In genomic region chr7:37901236-37901827, GRCh38 we compare ENCODE assay signal across 8 cellular contexts. TPM values are rescaled to one million over a fixed set of nuclear protein-coding genes. Genes with fewer than 3 reads are reported as not detected.
A peak's percentile ranks its signal among the peaks of the same experiment; 100 is the strongest.
DNase-seq lines count a peak whose midpoint lies in the region; ATAC-seq and TF ChIP-seq lines count a peak whose summit lies in the region.

No MANE protein-coding gene starts in this region.

- H3K4me3 ChIP-seq in retinal pigment epithelial cell (ENCODE audit: low read length) = no peak overlapping the region

- peak; percentile 52 for TF ChIP-seq CTCF in retinal pigment epithelial cell (conservative IDR thresholded peaks at IDR 0.05; ENCODE audit: low read depth, low read length)

- H3K4me1 Mint-ChIP-seq in stimulated activated effector memory CD8-positive, alpha-beta T cell treated with anti-CD3 and anti-CD28 coated beads, Interleukin-12 subunit alpha, Interleukin-12 subunit beta, amount 100 ng/mL, for 72 hours = no peaks in the 10 kb centered on the region

- in situ Hi-C loops in Caki2 (cut with HindIII; ENCODE audit: low pct_unique_long_range_greater_than_20kb, low sequenced_read_pairs) = loop anchor here (25.0 kb wide), 1 partner anchor 411 kb away; no protein-coding TSS in a partner anchor

- DNase-seq in Caki2 (ENCODE audit: low read depth) = peak; percentile 81
- peak; percentile 17 for DNase-seq in RPMI8226
- DNase-seq in fibroblast of the conjunctiva (ENCODE audit: low read depth) = peak; percentile 27
- no peak for DNase-seq in retinal pigment epithelial cell (ENCODE audit: low read depth)
- DNase-seq in central memory CD4-positive, alpha-beta T cell = no peak
- no peak for DNase-seq in stimulated activated effector memory CD8-positive, alpha-beta T cell treated with anti-CD3 and anti-CD28 coated beads, Interleukin-12 subunit alpha, Interleukin-12 subunit beta, amount 100 ng/mL, for 72 hours (ENCODE audit: low spot score in 2 of 2)

- ATAC-seq in HG03354 (IDR thresholded peaks at IDR 0.05; ENCODE audit: poor library complexity, severe bottlenecking, unreplicated experiment) (peak; percentile 64), HG03571 (IDR thresholded peaks at IDR 0.05; ENCODE audit: unreplicated experiment) (no peak)
- no peak for ATAC-seq in stimulated activated effector memory CD8-positive, alpha-beta T cell treated with anti-CD3 and anti-CD28 coated beads, Interleukin-12 subunit alpha, Interleukin-12 subunit beta, amount 100 ng/mL, for 72 hours

- H3K9me3 Mint-ChIP-seq in stimulated activated effector memory CD8-positive, alpha-beta T cell treated with anti-CD3 and anti-CD28 coated beads, Interleukin-12 subunit alpha, Interleukin-12 subunit beta, amount 100 ng/mL, for 72 hours = no peaks in the 10 kb centered on the region

- no peaks in the 10 kb centered on the region for H3K36me3 Mint-ChIP-seq in stimulated activated effector memory CD8-positive, alpha-beta T cell treated with anti-CD3 and anti-CD28 coated beads, Interleukin-12 subunit alpha, Interleukin-12 subunit beta, amount 100 ng/mL, for 72 hours

- H3K27ac Mint-ChIP-seq in stimulated activated effector memory CD8-positive, alpha-beta T cell treated with anti-CD3 and anti-CD28 coated beads, Interleukin-12 subunit alpha, Interleukin-12 subunit beta, amount 100 ng/mL, for 72 hours = no peak overlapping the region

- no peak overlapping the region for H3K4me3 Mint-ChIP-seq in stimulated activated effector memory CD8-positive, alpha-beta T cell treated with anti-CD3 and anti-CD28 coated beads, Interleukin-12 subunit alpha, Interleukin-12 subunit beta, amount 100 ng/mL, for 72 hours

RNA-seq across cellular contexts. Expression of gene SFRP4, which starts 15.3 kb away (rescaled TPM):
- total RNA-seq in Caki2 (2014; rRNA removed; shearing (Covaris generic); ENCODE audit: low replicate concordance) = 19.2 and 19.4 TPM in 2 replicates

RNA-seq across cellular contexts. Expression of gene EPDR1, which starts 19.1 kb away (rescaled TPM):
- total RNA-seq in Caki2 (2014; rRNA removed; shearing (Covaris generic); ENCODE audit: low replicate concordance) = 250 and 305 TPM in 2 replicates

RNA-seq across cellular contexts. Expression of gene NME8, which starts 52.9 kb away (rescaled TPM):
- total RNA-seq in Caki2 (2014; rRNA removed; shearing (Covaris generic); ENCODE audit: low replicate concordance) = not detected in 2 replicates

Comparison
In these comparisons a context has a peak if more than half of its experiments do, and no peak if none do; other contexts are left out.
1. DNase-seq: peak in Caki2 (single experiment), RPMI8226 (single experiment) and fibroblast of the conjunctiva (single experiment); none in retinal pigment epithelial cell (single experiment), central memory CD4-positive, alpha-beta T cell (single experiment) and stimulated activated effector memory CD8-positive, alpha-beta T cell treated with anti-CD3 and anti-CD28 coated beads, Interleukin-12 subunit alpha, Interleukin-12 subunit beta, amount 100 ng/mL, for 72 hours (0 of 2).